ENCODE assay signal across 1 cellular context in the genomic region with DNA sequence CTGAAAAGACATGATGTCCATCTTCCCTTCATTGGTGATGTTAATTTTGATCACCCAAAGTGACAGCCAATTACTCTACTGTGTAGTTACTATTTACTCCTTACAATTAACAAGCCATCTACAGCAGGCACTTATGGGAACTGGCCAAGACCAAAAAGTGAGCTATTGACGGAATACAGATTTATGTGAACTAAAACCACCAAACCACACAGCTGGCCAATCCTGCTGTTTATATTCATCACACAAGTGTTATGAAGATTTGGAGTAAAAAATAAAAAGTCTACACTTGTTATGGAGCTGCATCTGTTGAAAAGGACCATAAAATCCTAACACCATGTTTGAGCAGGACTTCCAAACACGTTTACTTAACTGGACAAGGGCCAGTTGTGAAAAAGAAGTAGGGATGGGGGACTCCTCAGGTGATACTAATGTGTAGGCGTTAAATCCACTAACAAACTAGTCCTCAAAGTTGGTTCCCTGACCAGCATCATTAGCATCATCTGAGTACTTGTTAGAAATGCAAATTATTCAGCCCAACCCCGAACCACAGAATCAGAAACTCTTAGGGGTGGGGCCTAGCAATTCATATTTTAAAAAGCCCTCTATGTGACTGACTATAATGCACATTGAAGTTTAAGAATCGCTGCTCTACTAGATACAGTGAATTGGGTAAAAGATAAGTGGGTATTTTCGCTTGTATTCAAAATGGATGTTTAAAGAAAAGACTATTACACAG.
A peak's percentile ranks its signal among the peaks of the same experiment; 100 is the strongest.
TF ChIP-seq lines count a peak whose summit lies in the region.

No MANE protein-coding gene starts in this region.

TF ChIP-seq in GM12878, 131 proteins besides CTCF, POLR2A, EP300 and RAD21:
- TF ChIP-seq POLR2AphosphoS5 (IDR thresholded peaks at IDR 0.05; ENCODE audit: low read length) (no peak), TCF3 (IDR thresholded peaks at IDR 0.05; ENCODE audit: borderline replicate concordance, insufficient read depth, low read depth, low read length) (no peak), POU2F2 (IDR thresholded peaks at IDR 0.05; ENCODE audit: borderline replicate concordance, low read depth, low read length) (peak; percentile 33; the same call in 1 of the 3 replicates)
- TF ChIP-seq, protein P1, sequence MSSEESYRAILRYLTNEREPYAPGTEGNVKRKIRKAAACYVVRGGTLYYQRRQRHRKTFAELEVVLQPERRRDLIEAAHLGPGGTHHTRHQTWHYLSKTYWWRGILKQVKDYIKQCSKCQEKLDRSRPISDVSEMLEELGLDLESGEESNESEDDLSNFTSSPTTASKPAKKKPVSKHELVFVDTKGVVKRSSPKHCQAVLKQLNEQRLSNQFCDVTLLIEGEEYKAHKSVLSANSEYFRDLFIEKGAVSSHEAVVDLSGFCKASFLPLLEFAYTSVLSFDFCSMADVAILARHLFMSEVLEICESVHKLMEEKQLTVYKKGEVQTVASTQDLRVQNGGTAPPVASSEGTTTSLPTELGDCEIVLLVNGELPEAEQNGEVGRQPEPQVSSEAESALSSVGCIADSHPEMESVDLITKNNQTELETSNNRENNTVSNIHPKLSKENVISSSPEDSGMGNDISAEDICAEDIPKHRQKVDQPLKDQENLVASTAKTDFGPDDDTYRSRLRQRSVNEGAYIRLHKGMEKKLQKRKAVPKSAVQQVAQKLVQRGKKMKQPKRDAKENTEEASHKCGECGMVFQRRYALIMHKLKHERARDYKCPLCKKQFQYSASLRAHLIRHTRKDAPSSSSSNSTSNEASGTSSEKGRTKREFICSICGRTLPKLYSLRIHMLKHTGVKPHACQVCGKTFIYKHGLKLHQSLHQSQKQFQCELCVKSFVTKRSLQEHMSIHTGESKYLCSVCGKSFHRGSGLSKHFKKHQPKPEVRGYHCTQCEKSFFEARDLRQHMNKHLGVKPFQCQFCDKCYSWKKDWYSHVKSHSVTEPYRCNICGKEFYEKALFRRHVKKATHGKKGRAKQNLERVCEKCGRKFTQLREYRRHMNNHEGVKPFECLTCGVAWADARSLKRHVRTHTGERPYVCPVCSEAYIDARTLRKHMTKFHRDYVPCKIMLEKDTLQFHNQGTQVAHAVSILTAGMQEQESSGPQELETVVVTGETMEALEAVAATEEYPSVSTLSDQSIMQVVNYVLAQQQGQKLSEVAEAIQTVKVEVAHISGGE (CRISPR knock-in tag; IDR thresholded peaks at IDR 0.05), result no peak
